ENCODE assay signal across 26 cellular contexts in genomic region chr11:70173018-70173417, GRCh38. TPM values are rescaled to one million over a fixed set of nuclear protein-coding genes. Genes with fewer than 3 reads are reported as not detected.
A peak's percentile ranks its signal among the peaks of the same experiment; 100 is the strongest.
DNase-seq lines count a peak whose midpoint lies in the region; FAIRE-seq and TF ChIP-seq lines count a peak whose summit lies in the region.
"Had no signal": no experiment of that assay in that cellular context is flagged by ENCODE, and none has a peak within 500 bp of the region (broad histone marks: within the 10 kb centered on the region; RNA-seq: fewer than 3 reads in every experiment).

No MANE protein-coding gene starts in this region.

- TF ChIP-seq CTCF in fibroblast of villous mesenchyme (IDR thresholded peaks at IDR 0.05; ENCODE audit: insufficient read depth, low read depth, low read length) (no peak), RWPE1 (conservative IDR thresholded peaks at IDR 0.05; ENCODE audit: low read depth) (no peak)

- H3K79me1 ChIP-seq in neuronal stem cell (ENCODE audit: low read depth, low read length), result no peaks in the 10 kb centered on the region

- no peak overlapping the region for H3K4me2 ChIP-seq in neuronal stem cell (ENCODE audit: insufficient read depth, low read length, poor library complexity, severe bottlenecking)
- H3K4me2 ChIP-seq: A549 had no signal

- H4K8ac ChIP-seq in neuronal stem cell (ENCODE audit: low read depth, low read length), result no peak overlapping the region

- CTCF ChIA-PET in RWPE1 (lab: Yijun Ruan, JAX), result interaction anchor here (0.5 to 0.6 kb wide), 3 partner anchors 15 to 1614 kb away, joined by 3 to 4 read pairs (median 3); no protein-coding TSS in a partner anchor

- no peak overlapping the region for H2BK120ac ChIP-seq in neuronal stem cell (ENCODE audit: low read depth, low read length)

- H4K91ac ChIP-seq in neuronal stem cell (ENCODE audit: low read depth, low read length, poor library complexity), result no peak overlapping the region

- no peaks in the 10 kb centered on the region for H3K27me3 ChIP-seq in neuronal stem cell (ENCODE audit: control insufficient read depth in 3 of 3, insufficient read depth in 3 of 3, low read depth in 1 of 3, low read length in 3 of 3)
- H3K27me3 ChIP-seq: Peyer's patch, SJCRH30 had no signal

- H2BK15ac ChIP-seq in neuronal stem cell (ENCODE audit: low read length), result no peak overlapping the region

- H3K36me3 ChIP-seq in neuronal stem cell (replicated peaks in 1 of 2; ENCODE audit: control insufficient read depth in 2 of 2, insufficient read depth in 2 of 2, low read length in 2 of 2), result no peaks in the 10 kb centered on the region
- H3K36me3 ChIP-seq: Peyer's patch, SJCRH30 had no signal

- DNase-seq in HTR-8/SVneo (ENCODE audit: insufficient read length, low spot score) (no peak), RPMI7951 (ENCODE audit: low read depth) (peak; percentile 31), fibroblast of villous mesenchyme (ENCODE audit: low read depth) (peak; percentile 10), neuronal stem cell (ENCODE audit: low spot score) (no peak), RWPE1 (ENCODE audit: low spot score) (no peak), pons (ENCODE audit: low spot score) (no peak), DMS53 (lab: John Stamatoyannopoulos, UW) (no peak)
- DNase-seq: AML-193; C1 segment of cervical spinal cord; Caco-2; CD4-positive, alpha-beta memory T cell; DMS79; GM23248; H7; KG1; NCI-H1048; NCI-H1417; NCI-H1694; NCI-H2029 treated with DMSO at 0.1 percent for 48 hours; NCI-H2227 treated with DMSO at 0.1 percent for 48 hours; NCI-H69; Peyer's patch; SJCRH30 had no signal

- no peak overlapping the region for H3K23ac ChIP-seq in neuronal stem cell (ENCODE audit: low read depth, low read length, poor library complexity)

- H2BK12ac ChIP-seq in neuronal stem cell (ENCODE audit: low read length), result no peak overlapping the region

- no peak overlapping the region for H3K27ac ChIP-seq in neuronal stem cell (replicated peaks; ENCODE audit: low read length)
- no peak overlapping the region for H3K27ac ChIP-seq in RWPE1
- H3K27ac ChIP-seq: A549, GM23248, HL-60, Peyer's patch, SJCRH30 had no signal

- peaks cover 10 to 15% of the 10 kb centered on the region in 2 donors for H3K4me1 ChIP-seq in neuronal stem cell (ENCODE audit: control insufficient read depth in 2 of 2, insufficient read depth in 1 of 2, low read depth in 1 of 2, low read length in 2 of 2)
- H3K4me1 ChIP-seq: A549, Peyer's patch, SJCRH30 had no signal

- no peak overlapping the region for H2BK5ac ChIP-seq in neuronal stem cell (ENCODE audit: low read length)

- POLR2A ChIA-PET in RWPE1 (lab: Yijun Ruan, JAX; ENCODE audit: low non-redundant PET), result no interaction called here

- H3K9ac ChIP-seq in neuronal stem cell (ENCODE audit: low read depth, low read length, poor library complexity), result no peak overlapping the region
- H3K9ac ChIP-seq: GM23248 had no signal

- H2AFZ ChIP-seq in neuronal stem cell (ENCODE audit: low read length), result no peak overlapping the region
- H2AFZ ChIP-seq: GM23248 had no signal

- WGBS in neuronal stem cell (ENCODE audit: extremely low coverage in 2 of 2, insufficient read length in 2 of 2, insufficient replicate concordance in 1 of 2), 2 donors, result no CpG with 5 or more reads among the region's 4 CpGs

- peak overlapping the region; percentile 59 for H2AK5ac ChIP-seq in neuronal stem cell (ENCODE audit: low read depth, low read length)

- H3K14ac ChIP-seq in neuronal stem cell (ENCODE audit: low read length), result no peak overlapping the region

- FAIRE-seq in HTR-8/SVneo (lab: Jason Lieb, UNC), result peak; percentile 20
- FAIRE-seq: A549, GM12892 had no signal

- no peaks in the 10 kb centered on the region for H3K9me3 ChIP-seq in neuronal stem cell (replicated peaks in 1 of 2; ENCODE audit: control insufficient read depth in 2 of 2, insufficient read depth in 1 of 2, low read depth in 1 of 2, low read length in 2 of 2)
- H3K9me3 ChIP-seq: A549, Caco-2, Peyer's patch, SJCRH30 had no signal

- H3K4ac ChIP-seq in neuronal stem cell (ENCODE audit: low read length), result no peak overlapping the region

- no peak overlapping the region for H3K18ac ChIP-seq in neuronal stem cell (ENCODE audit: low read length)

- no peak overlapping the region for H3K4me3 ChIP-seq in fibroblast of villous mesenchyme (ENCODE audit: low read depth, low read length)
- no peak overlapping the region for H3K4me3 ChIP-seq in neuronal stem cell (ENCODE audit: low read length in 2 of 2)
- H3K4me3 ChIP-seq: A549, GM23248, Peyer's patch, SJCRH30 had no signal

RNA-seq across cellular contexts. Expression of gene FADD, which starts 30.1 kb away (rescaled TPM):
- total RNA-seq in RPMI7951 (2014; rRNA removed; shearing (Covaris generic)), result 36.0 and 36.5 TPM in 2 replicates
- 39.0 and 49.7 TPM in 2 replicates for total RNA-seq in fibroblast of villous mesenchyme
- polyA plus RNA-seq in neuronal stem cell (2013, experiment 1 of 2), result 18.3 TPM
- 18.4 TPM for polyA plus RNA-seq in neuronal stem cell (2013, experiment 2 of 2)

Comparison
In these comparisons a context has a peak if more than half of its experiments do, and no peak if none do; other contexts are left out.
1. DNase-seq: peak in RPMI7951 (single experiment) and fibroblast of villous mesenchyme (single experiment); none in HTR-8/SVneo (single experiment), neuronal stem cell (single experiment), RWPE1 (single experiment), pons (single experiment) and DMS53 (single experiment).